In the genomic region with DNA sequence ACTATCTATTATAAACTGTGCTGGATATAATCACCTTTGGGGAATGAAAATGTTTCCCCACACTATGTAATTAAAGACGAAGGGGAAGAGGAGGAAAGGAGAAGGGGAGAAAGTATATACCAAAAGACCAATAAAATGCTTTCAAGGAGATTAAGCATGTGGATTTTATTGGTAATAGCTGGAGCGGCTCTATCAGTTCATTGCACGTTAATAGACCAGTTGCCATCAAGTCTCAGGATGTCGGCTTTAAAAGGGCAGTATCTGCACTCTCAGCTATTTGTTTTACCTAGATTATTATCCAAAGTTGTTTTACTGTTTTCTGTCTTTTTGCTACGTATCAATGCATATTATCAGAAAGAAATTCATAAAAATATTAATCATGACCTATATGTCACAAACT, we compare ENCODE assay signal across 14 cellular contexts. TPM values are rescaled to one million over a fixed set of nuclear protein-coding genes. Genes with fewer than 3 reads are reported as not detected.
DNase-seq lines count a peak whose midpoint lies in the region; ATAC-seq, FAIRE-seq and TF ChIP-seq lines count a peak whose summit lies in the region.
"Had no signal": no experiment of that assay in that cellular context is flagged by ENCODE, and none has a peak within 500 bp of the region (broad histone marks: within the 10 kb centered on the region; RNA-seq: fewer than 3 reads in every experiment).

No MANE protein-coding gene starts in this region.

- no peak for ATAC-seq in activated T-cell treated with anti-CD3 and anti-CD28 coated beads, Interleukin-2, amount 50 U/mL, for 72 hours (replicated peaks in 1 of 2)
- ATAC-seq: natural killer cell treated with Interleukin-12 subunit alpha and Interleukin-12 subunit beta and Interleukin-15 and Interleukin-18, amount 100 ng/mL, for 72 hours had no signal

- H3K27ac ChIP-seq in 22Rv1 (peak overlapping the region; percentile 69), HUES64 (ENCODE audit: low read depth, low read length) (peak overlapping the region; percentile 65), mesodermal cell (ENCODE audit: low read depth, low read length, severe bottlenecking) (peak overlapping the region; percentile 61)

- peak overlapping the region; percentile 35; the same call in 1 of the 2 replicates for H3K9ac ChIP-seq in HUES64 (ENCODE audit: low read depth, low read length)

- peaks cover 25% of the 10 kb centered on the region for H3K4me1 Mint-ChIP-seq in chondrocyte (ENCODE audit: low read depth)
- no peaks in the 10 kb centered on the region for H3K4me1 Mint-ChIP-seq in activated T-cell treated with anti-CD3 and anti-CD28 coated beads, Interleukin-2, amount 50 U/mL, for 72 hours (ENCODE audit: low read depth)

- no peaks in the 10 kb centered on the region for H3K27me3 ChIP-seq in HUES64 (ENCODE audit: insufficient read depth, low read length)
- H3K27me3 ChIP-seq: tibial nerve had no signal

- H3K4me3 Mint-ChIP-seq in chondrocyte (ENCODE audit: unreplicated experiment), result no peak overlapping the region
- H3K4me3 Mint-ChIP-seq in activated T-cell treated with anti-CD3 and anti-CD28 coated beads, Interleukin-2, amount 50 U/mL, for 72 hours, result no peak overlapping the region
- H3K4me3 Mint-ChIP-seq: natural killer cell treated with Interleukin-12 subunit alpha and Interleukin-12 subunit beta and Interleukin-15 and Interleukin-18, amount 100 ng/mL, for 72 hours had no signal

- H3K9me3 Mint-ChIP-seq in chondrocyte (ENCODE audit: low read depth), result no peaks in the 10 kb centered on the region
- no peaks in the 10 kb centered on the region for H3K9me3 Mint-ChIP-seq in activated T-cell treated with anti-CD3 and anti-CD28 coated beads, Interleukin-2, amount 50 U/mL, for 72 hours
- H3K9me3 Mint-ChIP-seq: natural killer cell treated with Interleukin-12 subunit alpha and Interleukin-12 subunit beta and Interleukin-15 and Interleukin-18, amount 100 ng/mL, for 72 hours had no signal

- TF ChIP-seq CTCF in 22Rv1 (IDR thresholded peaks at IDR 0.05), result no peak
- no peak for TF ChIP-seq CTCF in chondrocyte (IDR thresholded peaks at IDR 0.05)

- H3K4me1 ChIP-seq in HUES64 (ENCODE audit: insufficient read depth, low read length), result peaks cover 83% of the 10 kb centered on the region
- H3K4me1 ChIP-seq in mesodermal cell (ENCODE audit: control insufficient read depth, insufficient read depth, low read length, poor library complexity, severe bottlenecking), result peaks cover 15% of the 10 kb centered on the region

- WGBS in HUES64, result 67% methylated on average over 4 of the region's 5 CpGs
- 60% methylated on average over 1 of the region's 5 CpGs; no CpG with 5 or more reads in 1 of the 2 experiments for WGBS in mesodermal cell (ENCODE audit: insufficient coverage in 2 of 2), 2 experiments

- FAIRE-seq in RCC 7860 (lab: Jason Lieb, UNC), result no peak

- H3K36me3 ChIP-seq in HUES64 (ENCODE audit: insufficient read depth, low read length) (peaks cover 30% of the 10 kb centered on the region), mesodermal cell (ENCODE audit: control insufficient read depth, insufficient read depth, low read length) (peaks cover 15% of the 10 kb centered on the region)

- no peaks in the 10 kb centered on the region for H3K36me3 Mint-ChIP-seq in chondrocyte (ENCODE audit: low read depth)
- no peaks in the 10 kb centered on the region for H3K36me3 Mint-ChIP-seq in activated T-cell treated with anti-CD3 and anti-CD28 coated beads, Interleukin-2, amount 50 U/mL, for 72 hours (ENCODE audit: insufficient read depth in 2 of 2)
- H3K36me3 Mint-ChIP-seq: natural killer cell treated with Interleukin-12 subunit alpha and Interleukin-12 subunit beta and Interleukin-15 and Interleukin-18, amount 100 ng/mL, for 72 hours had no signal

- H3K9me3 ChIP-seq in HUES64 (ENCODE audit: insufficient read depth, low read depth, low read length), result no peaks in the 10 kb centered on the region
- no peaks in the 10 kb centered on the region for H3K9me3 ChIP-seq in mesodermal cell (ENCODE audit: control insufficient read depth, low read length)
- H3K9me3 ChIP-seq: Caco-2, tibial nerve had no signal

- H3K27me3 Mint-ChIP-seq in chondrocyte (ENCODE audit: low read depth), result no peaks in the 10 kb centered on the region
- no peaks in the 10 kb centered on the region for H3K27me3 Mint-ChIP-seq in activated T-cell treated with anti-CD3 and anti-CD28 coated beads, Interleukin-2, amount 50 U/mL, for 72 hours (ENCODE audit: low read depth)

- H3K27ac Mint-ChIP-seq in chondrocyte (ENCODE audit: unreplicated experiment), result peak overlapping the region; percentile 81
- no peak overlapping the region for H3K27ac Mint-ChIP-seq in activated T-cell treated with anti-CD3 and anti-CD28 coated beads, Interleukin-2, amount 50 U/mL, for 72 hours
- H3K27ac Mint-ChIP-seq: natural killer cell treated with Interleukin-12 subunit alpha and Interleukin-12 subunit beta and Interleukin-15 and Interleukin-18, amount 100 ng/mL, for 72 hours had no signal

- H3K4me3 ChIP-seq in HUES64 (ENCODE audit: low read length) (no peak overlapping the region; the same call in 1 of the 2 replicates), mesodermal cell (ENCODE audit: extremely low read depth, insufficient read depth, low read length, poor library complexity, severe bottlenecking) (no peak overlapping the region)
- H3K4me3 ChIP-seq: tibial nerve had no signal

- DNase-seq in chondrocyte (ENCODE audit: low spot score), result no peak
- DNase-seq in activated T-cell treated with anti-CD3 and anti-CD28 coated beads, Interleukin-2, amount 50 U/mL, for 72 hours, result no peak
- no peak for DNase-seq in DMS53 treated with DMSO at 0.1 percent for 48 hours (lab: John Stamatoyannopoulos, UW; ENCODE audit: unreplicated experiment)
- no peak for DNase-seq in activated T-cell treated with anti-CD3 and anti-CD28 coated beads for 4 hours
- no peak for DNase-seq in RCC 7860 (ENCODE audit: low spot score)
- DNase-seq: activated naive CD4-positive, alpha-beta T cell treated with anti-CD3 and anti-CD28 coated beads, Interleukin-2, amount 50 U/mL, for 16 hours; Caco-2; NCI-H1417 treated with DMSO at 0.1 percent for 48 hours; NCI-H510A had no signal

RNA-seq across cellular contexts. Expression of a gene that starts 9.0 kb away (rescaled TPM):
- polyA plus RNA-seq in HUES64 (2013, experiment 1 of 2), result 43.6 TPM
- polyA plus RNA-seq in HUES64 (2013, experiment 2 of 2), result 53.4 TPM
- total RNA-seq in chondrocyte, result 1.5 to 4.5 TPM (median 2.7 TPM) in 3 replicates
- polyA plus RNA-seq in mesodermal cell (2013, experiment 1 of 2), result 42.4 TPM
- polyA plus RNA-seq in mesodermal cell (2013, experiment 2 of 2), result 38.9 TPM
- total RNA-seq in activated T-cell treated with anti-CD3 and anti-CD28 coated beads, Interleukin-2, amount 50 U/mL, for 72 hours, result 1 to 10 TPM in 1 of 2 donors, not detected in 1; 1.1 TPM
